In the genomic region with DNA sequence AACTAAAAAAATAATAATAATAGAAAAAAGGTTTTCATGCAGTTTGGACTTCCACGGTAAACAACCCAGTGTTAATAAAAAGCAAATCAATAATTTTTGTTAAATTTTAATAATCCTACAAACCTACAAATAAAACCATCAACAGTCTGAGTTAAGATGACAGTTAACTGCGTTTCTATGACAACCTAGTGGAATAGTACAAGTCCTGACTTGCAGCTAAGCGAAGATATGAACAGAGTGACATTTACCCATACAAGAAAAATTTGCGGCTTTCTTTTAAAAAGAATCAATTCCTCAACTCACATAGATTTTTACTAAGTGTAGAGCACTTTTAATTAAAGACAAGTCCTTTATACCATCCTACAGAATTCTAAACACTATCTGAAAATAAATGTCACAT, we compare ENCODE assay signal across 22 cellular contexts.
"Had no signal": no experiment of that assay in that cellular context is flagged by ENCODE, and none has a peak within 500 bp of the region (broad histone marks: within the 10 kb centered on the region; RNA-seq: fewer than 3 reads in every experiment).

No MANE protein-coding gene starts in this region.

- H3K36me3 ChIP-seq: cardiac muscle cell, prostate gland, right atrium auricular region, uterus had no signal

- DNase-seq: activated B cell treated with CpG ODN at 0.5 μM for 24 hours; activated CD4-positive, alpha-beta memory T cell treated with anti-CD3 and anti-CD28 coated beads for 36 hours; activated CD4-positive, alpha-beta T cell treated with anti-CD3 and anti-CD28 coated beads for 4 hours; activated CD8-positive, alpha-beta memory T cell treated with anti-CD3 and anti-CD28 coated beads, Interleukin-2, amount 10 ng/mL, durations not matched to agents 7 days and 5 days; activated naive CD4-positive, alpha-beta T cell treated with Interleukin-2 at 50 U/mL for 16 hours; activated naive CD8-positive, alpha-beta T cell treated with anti-CD3 and anti-CD28 coated beads, Interleukin-2, amount 10 ng/mL, durations not matched to agents 7 days and 5 days; activated T-cell treated with anti-CD3 and anti-CD28 coated beads, Interleukin-2, amount 50 U/mL, for 1 hour; dermis blood vessel endothelial cell; effector memory CD4-positive, alpha-beta T cell; esophagus squamous epithelium; foreskin melanocyte; glutamatergic neuron; hippocampal formation; islet precursor cell; stimulated activated CD4-positive, alpha-beta T cell treated with anti-CD3 and anti-CD28 coated beads, Interleukin-2, amount 100 ng/mL, for 24 hours; stimulated activated naive CD4-positive, alpha-beta T cell treated with Interleukin-2 at 50 U/mL for 16 hours; uterus had no signal

- H3K27me3 ChIP-seq: cardiac muscle cell, esophagus squamous epithelium, right atrium auricular region, tibial nerve, uterus had no signal

- H3K4me3 ChIP-seq: cardiac muscle cell, esophagus squamous epithelium, lung, prostate gland, right atrium auricular region, tibial nerve, uterus had no signal

- H3K9me3 ChIP-seq: esophagus squamous epithelium, prostate gland, right atrium auricular region, tibial nerve, uterus had no signal

- H3K27ac ChIP-seq: cardiac muscle cell, esophagus squamous epithelium, prostate gland, right atrium auricular region, tibial nerve, uterus had no signal
